Comparison of ENCODE assay signal across 9 cellular contexts in genomic region chr17:75679706-75680201, GRCh38. TPM values are rescaled to one million over a fixed set of nuclear protein-coding genes. Genes with fewer than 3 reads are reported as not detected.
DNase-seq lines count a peak whose midpoint lies in the region; ATAC-seq lines count a peak whose summit lies in the region.
"Had no signal": no experiment of that assay in that cellular context is flagged by ENCODE, and none has a peak within 500 bp of the region (broad histone marks: within the 10 kb centered on the region; RNA-seq: fewer than 3 reads in every experiment).

No MANE protein-coding gene starts in this region.

- no peak overlapping the region for H3K4me3 ChIP-seq in subcutaneous abdominal adipose tissue (ENCODE audit: low read depth in 1 of 5, low read length in 5 of 5)
- no peak overlapping the region for H3K4me3 ChIP-seq in neuronal stem cell (ENCODE audit: low read length in 2 of 2)

- no peak overlapping the region for H2BK12ac ChIP-seq in neuronal stem cell (ENCODE audit: low read length)

- H3K79me1 ChIP-seq in neuronal stem cell (ENCODE audit: low read depth, low read length), result no peaks in the 10 kb centered on the region

- H3K9me3 ChIP-seq in subcutaneous abdominal adipose tissue (ENCODE audit: control insufficient read depth in 5 of 5, low read length in 5 of 5) (no peaks in the 10 kb centered on the region), neuronal stem cell (replicated peaks in 1 of 2; ENCODE audit: control insufficient read depth in 2 of 2, insufficient read depth in 1 of 2, low read depth in 1 of 2, low read length in 2 of 2) (no peaks in the 10 kb centered on the region)

- no peak overlapping the region for H2AK5ac ChIP-seq in neuronal stem cell (ENCODE audit: low read depth, low read length)

- no peak overlapping the region for H2AFZ ChIP-seq in neuronal stem cell (ENCODE audit: low read length)

- no peak overlapping the region for H3K4ac ChIP-seq in neuronal stem cell (ENCODE audit: low read length)

- no peak overlapping the region for H2BK120ac ChIP-seq in neuronal stem cell (ENCODE audit: low read depth, low read length)

- H4K8ac ChIP-seq in neuronal stem cell (ENCODE audit: low read depth, low read length), result no peak overlapping the region

- H3K27me3 ChIP-seq in subcutaneous abdominal adipose tissue (ENCODE audit: control insufficient read depth in 5 of 5, insufficient read depth in 4 of 5, low read length in 5 of 5), result no peaks in the 10 kb centered on the region
- no peaks in the 10 kb centered on the region for H3K27me3 ChIP-seq in neuronal stem cell (ENCODE audit: control insufficient read depth in 3 of 3, insufficient read depth in 3 of 3, low read depth in 1 of 3, low read length in 3 of 3)

- peaks cover 3 to 31% (median 19%) of the 10 kb centered on the region in 5 donors for H3K36me3 ChIP-seq in subcutaneous abdominal adipose tissue (ENCODE audit: control insufficient read depth in 5 of 5, insufficient read depth in 5 of 5, low read length in 5 of 5)
- H3K36me3 ChIP-seq in neuronal stem cell (replicated peaks in 1 of 2; ENCODE audit: control insufficient read depth in 2 of 2, insufficient read depth in 2 of 2, low read length in 2 of 2), result peaks cover 13 to 74% of the 10 kb centered on the region in 2 donors

- DNase-seq in HT1080 (ENCODE audit: low read depth) (peak; percentile 52), astrocyte of the hippocampus (ENCODE audit: low read depth, low spot score) (peak; percentile 70), islet precursor cell (peak; percentile 71), neuronal stem cell (ENCODE audit: low spot score) (no peak)
- DNase-seq in stimulated activated CD4-positive, alpha-beta T cell treated with anti-CD3 and anti-CD28 coated beads, Interleukin-4, amount 100 ng/mL, for 24 hours, result no peak
- DNase-seq: activated CD4-positive, alpha-beta T cell treated with anti-CD3 and anti-CD28 coated beads for 1 hour had no signal

- H3K14ac ChIP-seq in neuronal stem cell (ENCODE audit: low read length), result no peak overlapping the region

- peak overlapping the region; percentile 37 for H3K27ac ChIP-seq in subcutaneous abdominal adipose tissue (ENCODE audit: low read depth, low read length)
- H3K27ac ChIP-seq in neuronal stem cell (replicated peaks; ENCODE audit: low read length), result no peak overlapping the region

- H3K23ac ChIP-seq in neuronal stem cell (ENCODE audit: low read depth, low read length, poor library complexity), result no peak overlapping the region

- no peak overlapping the region for H3K4me2 ChIP-seq in neuronal stem cell (ENCODE audit: insufficient read depth, low read length, poor library complexity, severe bottlenecking)

- H2BK5ac ChIP-seq in neuronal stem cell (ENCODE audit: low read length), result no peak overlapping the region

- H2BK15ac ChIP-seq in neuronal stem cell (ENCODE audit: low read length), result no peak overlapping the region

- H3K4me1 ChIP-seq in subcutaneous abdominal adipose tissue (ENCODE audit: control insufficient read depth in 5 of 5, insufficient read depth in 5 of 5, low read length in 5 of 5), result peaks cover 0 to 24% (median under 1%) of the 10 kb centered on the region in 5 donors
- peaks cover 0 to 1% of the 10 kb centered on the region in 2 donors for H3K4me1 ChIP-seq in neuronal stem cell (ENCODE audit: control insufficient read depth in 2 of 2, insufficient read depth in 1 of 2, low read depth in 1 of 2, low read length in 2 of 2)

- H3K9ac ChIP-seq in subcutaneous abdominal adipose tissue (ENCODE audit: low read length in 5 of 5) (no peak overlapping the region), neuronal stem cell (ENCODE audit: low read depth, low read length, poor library complexity) (no peak overlapping the region)

- WGBS in neuronal stem cell (ENCODE audit: extremely low coverage in 2 of 2, insufficient read length in 2 of 2, insufficient replicate concordance in 1 of 2), 2 donors, result no CpG with 5 or more reads among the region's 11 CpGs

- no peak overlapping the region for H4K91ac ChIP-seq in neuronal stem cell (ENCODE audit: low read depth, low read length, poor library complexity)

- ATAC-seq in GM19452 (IDR thresholded peaks at IDR 0.05; ENCODE audit: unreplicated experiment) (no peak), GM21390 (IDR thresholded peaks at IDR 0.05; ENCODE audit: unreplicated experiment) (no peak)

- no peak overlapping the region for H3K18ac ChIP-seq in neuronal stem cell (ENCODE audit: low read length)

RNA-seq across cellular contexts. Expression of gene SAP30BP, which starts 12.6 kb away (rescaled TPM):
- total RNA-seq in HT1080 (2014; rRNA removed; shearing (Covaris generic)), result 60.8 and 65.4 TPM in 2 replicates
- 44.2 and 47.1 TPM in 2 replicates for polyA plus RNA-seq in HT1080 (2015; cell fraction: cytosol; rRNA removed)
- polyA plus RNA-seq in HT1080 (2015; cell fraction: nucleus; rRNA removed), result 122 and 138 TPM in 2 replicates
- 54.0 TPM for polyA plus RNA-seq in neuronal stem cell (2013, experiment 1 of 2)
- polyA plus RNA-seq in neuronal stem cell (2013, experiment 2 of 2), result 51.1 TPM

RNA-seq across cellular contexts. Expression of gene RECQL5, which starts 12.8 kb away (rescaled TPM):
- total RNA-seq in HT1080 (2014; rRNA removed; shearing (Covaris generic)), result 19.6 and 23.4 TPM in 2 replicates
- polyA plus RNA-seq in HT1080 (2015; cell fraction: cytosol; rRNA removed), result 12.8 and 13.3 TPM in 2 replicates
- polyA plus RNA-seq in HT1080 (2015; cell fraction: nucleus; rRNA removed), result 104 and 130 TPM in 2 replicates
- polyA plus RNA-seq in neuronal stem cell (2013, experiment 1 of 2), result 16.5 TPM
- polyA plus RNA-seq in neuronal stem cell (2013, experiment 2 of 2), result 16.0 TPM

RNA-seq across cellular contexts. Expression of gene ITGB4, which starts 41.5 kb away (rescaled TPM):
- 1.1 and 1.4 TPM in 2 replicates for total RNA-seq in HT1080 (2014; rRNA removed; shearing (Covaris generic))
- polyA plus RNA-seq in HT1080 (2015; cell fraction: cytosol; rRNA removed), result 6.7 and 9.0 TPM in 2 replicates
- polyA plus RNA-seq in HT1080 (2015; cell fraction: nucleus; rRNA removed), result 25.6 and 26.7 TPM in 2 replicates
- 1.5 TPM for polyA plus RNA-seq in neuronal stem cell (2013, experiment 1 of 2)
- 2.0 TPM for polyA plus RNA-seq in neuronal stem cell (2013, experiment 2 of 2)

RNA-seq across cellular contexts. Expression of gene SMIM5, which starts 46.5 kb away (rescaled TPM):
- not detected in 2 replicates for total RNA-seq in HT1080 (2014; rRNA removed; shearing (Covaris generic))
- not detected in 2 replicates for polyA plus RNA-seq in HT1080 (2015; cell fraction: cytosol; rRNA removed)
- 0.15 TPM in 1 of 2 replicates, not detected in the other for polyA plus RNA-seq in HT1080 (2015; cell fraction: nucleus; rRNA removed)
- polyA plus RNA-seq in neuronal stem cell (2013, experiment 1 of 2), result not detected
- polyA plus RNA-seq in neuronal stem cell (2013, experiment 2 of 2), result not detected

Comparison
In these comparisons a context has a peak if more than half of its experiments do, and no peak if none do; other contexts are left out.
1. DNase-seq: peak in HT1080 (single experiment), astrocyte of the hippocampus (single experiment) and islet precursor cell (single experiment); none in neuronal stem cell (single experiment) and stimulated activated CD4-positive, alpha-beta T cell treated with anti-CD3 and anti-CD28 coated beads, Interleukin-4, amount 100 ng/mL, for 24 hours (single experiment).